In genomic region chr5:171405615-171406014, GRCh38 we compare ENCODE assay signal across 11 cellular contexts. TPM values are rescaled to one million over a fixed set of nuclear protein-coding genes. Genes with fewer than 3 reads are reported as not detected.
A peak's percentile ranks its signal among the peaks of the same experiment; 100 is the strongest.
DNase-seq lines count a peak whose midpoint lies in the region; ATAC-seq and TF ChIP-seq lines count a peak whose summit lies in the region.
"Had no signal": no experiment of that assay in that cellular context is flagged by ENCODE, and none has a peak within 500 bp of the region (broad histone marks: within the 10 kb centered on the region; RNA-seq: fewer than 3 reads in every experiment).

No MANE protein-coding gene starts in this region.

- peaks cover 51% of the 10 kb centered on the region for H3K4me1 ChIP-seq in ACC112 (ENCODE audit: control insufficient read depth, insufficient read depth, low read length, unreplicated experiment)

- H3K79me2 ChIP-seq in ACC112 (ENCODE audit: control insufficient read depth, insufficient read depth, low read length, unreplicated experiment) = peaks cover 59% of the 10 kb centered on the region

- DNase-seq in GM06990 (ENCODE audit: extremely low read depth, insufficient read length) (no peak), fibroblast of villous mesenchyme (ENCODE audit: low read depth) (peak; percentile 30), SKM-1 treated with dmso at 0.1 percent for 144 hours (lab: John Stamatoyannopoulos, UW; ENCODE audit: unreplicated experiment) (no peak)
- DNase-seq: activated B cell treated with CpG ODN at 0.5 μM for 24 hours, right cardiac atrium had no signal

- ATAC-seq in SK-N-SH treated with all-trans-retinoic acid at 6 μM for 48 hours (peak; percentile 75), GM18868 (IDR thresholded peaks at IDR 0.05; ENCODE audit: unreplicated experiment) (no peak), GM21367 (IDR thresholded peaks at IDR 0.05; ENCODE audit: unreplicated experiment) (no peak), HG03442 (IDR thresholded peaks at IDR 0.05; ENCODE audit: unreplicated experiment) (no peak)

- H3K4me3 ChIP-seq in ACC112 (ENCODE audit: low read depth, low read length) (no peak overlapping the region), GM06990 (replicated peaks; ENCODE audit: low read depth, low read length) (no peak overlapping the region), fibroblast of villous mesenchyme (ENCODE audit: low read depth, low read length) (no peak overlapping the region)

- TF ChIP-seq CTCF in GM06990 (IDR thresholded peaks at IDR 0.05; ENCODE audit: insufficient read depth, low read length, poor library complexity, severe bottlenecking) (peak; percentile 54), fibroblast of villous mesenchyme (IDR thresholded peaks at IDR 0.05; ENCODE audit: insufficient read depth, low read depth, low read length) (peak; percentile 54)

- H3K36me3 ChIP-seq in ACC112 (ENCODE audit: insufficient read depth, low read length) (peaks cover 60% of the 10 kb centered on the region), GM06990 (ENCODE audit: control insufficient read depth, insufficient read depth, low read length) (peaks cover 22% of the 10 kb centered on the region)

- H3K27me3 ChIP-seq in ACC112 (ENCODE audit: insufficient read depth, low read length) (no peaks in the 10 kb centered on the region), GM06990 (replicated peaks; ENCODE audit: control insufficient read depth, insufficient read depth, low read length) (no peaks in the 10 kb centered on the region)

- H2AFZ ChIP-seq in ACC112 (ENCODE audit: low read length, unreplicated experiment) = no peak overlapping the region

- peak overlapping the region; percentile 11 for H3K27ac ChIP-seq in ACC112 (ENCODE audit: low read depth, low read length)
- H3K27ac ChIP-seq: epithelial cell of prostate had no signal

TF ChIP-seq in SK-N-SH treated with all-trans-retinoic acid at 6 μM for 48 hours, 23 proteins besides CTCF, POLR2A, EP300 and RAD21:
- TF ChIP-seq SNAI2 (CRISPR knock-in tag; IDR thresholded peaks at IDR 0.05) (no peak), TCF4 (CRISPR knock-in tag; IDR thresholded peaks at IDR 0.05; ENCODE audit: borderline replicate concordance) (peak; percentile 19; the same call in 1 of the 2 replicates)

RNA-seq across cellular contexts. Expression of gene FGF18, which starts 13.8 kb away (rescaled TPM):
- under 0.01 TPM in 1 of 2 replicates, not detected in the other for total RNA-seq in fibroblast of villous mesenchyme
- total RNA-seq: activated B cell treated with CpG ODN at 0.5 μM for 24 hours had no signal

RNA-seq across cellular contexts. Expression of gene NPM1, which starts 18.0 kb away (rescaled TPM):
- 926 and 1,000 TPM in 2 replicates for total RNA-seq in fibroblast of villous mesenchyme
